In the genomic region with DNA sequence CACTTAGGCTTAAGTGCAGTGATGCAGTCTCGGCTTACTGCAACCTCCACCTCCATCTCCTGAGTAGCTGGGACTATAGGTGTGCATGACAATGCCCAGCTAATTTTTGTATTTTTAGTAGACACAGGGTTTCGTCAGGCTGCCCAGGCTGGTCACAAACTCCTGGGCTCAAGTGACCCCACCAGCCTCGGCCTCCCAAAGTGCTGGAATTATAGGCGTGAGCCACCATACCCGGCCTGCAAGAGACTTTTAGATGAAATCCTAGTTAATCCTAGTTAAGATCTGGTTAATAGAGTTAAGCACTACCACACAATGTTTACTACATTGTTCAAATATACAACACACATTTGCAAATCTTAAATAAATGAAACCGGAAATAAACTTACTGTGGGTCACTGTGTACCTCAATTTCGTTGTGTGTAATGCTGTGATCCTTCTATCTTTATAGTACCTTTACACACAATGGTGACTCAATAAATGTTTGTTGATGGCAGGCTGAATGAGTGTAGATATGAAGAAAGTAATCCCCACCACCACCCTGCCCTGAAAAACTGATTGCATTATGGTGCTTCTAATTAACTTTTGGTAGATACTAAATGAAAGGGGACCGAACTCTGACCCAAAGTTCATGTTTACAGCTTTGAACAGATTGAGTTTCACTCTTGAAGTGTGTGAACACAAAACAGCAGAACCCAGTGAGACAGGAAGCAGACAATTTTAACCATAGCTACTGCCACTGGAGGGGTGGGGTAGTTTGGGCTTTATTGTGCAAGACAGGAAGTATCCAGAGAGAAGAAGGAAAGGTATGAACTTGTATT, we compare ENCODE assay signal across 8 cellular contexts.
DNase-seq lines count a peak whose midpoint lies in the region; ATAC-seq, FAIRE-seq and TF ChIP-seq lines count a peak whose summit lies in the region.

No MANE protein-coding gene starts in this region.

- H3K4me3 ChIP-seq in colonic mucosa (no peak overlapping the region), testis (no peak overlapping the region)

- H3K4me1 ChIP-seq in colonic mucosa (peaks cover 9% of the 10 kb centered on the region), testis (peaks cover 11% of the 10 kb centered on the region)

- 88 to 93% methylated on average over 8 of the region's 8 CpGs for WGBS in testis, 2 donors

- H3K9ac ChIP-seq in colonic mucosa (ENCODE audit: low read depth in 2 of 2, low read length in 2 of 2) = no peak overlapping the region

- H3K36me3 Mint-ChIP-seq in natural killer cell = no peaks in the 10 kb centered on the region

- H3K36me3 ChIP-seq in colonic mucosa (no peaks in the 10 kb centered on the region), testis (ENCODE audit: low read depth, missing control alignments) (no peaks in the 10 kb centered on the region)

- H3K27me3 ChIP-seq in colonic mucosa (no peaks in the 10 kb centered on the region), testis (no peaks in the 10 kb centered on the region)

- H3K27ac ChIP-seq in colonic mucosa = peak overlapping the region; percentile 80
- H3K27ac ChIP-seq in testis = no peak overlapping the region

- H3K9me3 Mint-ChIP-seq in natural killer cell = no peaks in the 10 kb centered on the region

- peak overlapping the region; percentile 86 to 94 for H3K27ac Mint-ChIP-seq in natural killer cell

- no peak for TF ChIP-seq CTCF in colonic mucosa (IDR thresholded peaks at IDR 0.05)
- TF ChIP-seq CTCF in natural killer cell (IDR thresholded peaks at IDR 0.05) = no peak
- TF ChIP-seq CTCF in testis (IDR thresholded peaks at IDR 0.05) = no peak

- peaks cover 35 to 40% of the 10 kb centered on the region in 2 donors for H3K4me1 Mint-ChIP-seq in natural killer cell

- ATAC-seq in GM21367 (IDR thresholded peaks at IDR 0.05; ENCODE audit: unreplicated experiment) (peak; percentile 94), HG03571 (IDR thresholded peaks at IDR 0.05; ENCODE audit: unreplicated experiment) (peak; percentile 82), natural killer cell (peak; percentile 93 to 97 (median 97))

- DNase-seq in GDM1 (lab: John Stamatoyannopoulos, UW) (peak; percentile 41), T-helper 1 cell (peak in 4 of 5 donors; percentile 31 to 92 (median 42)), colonic mucosa (peak; percentile 76), natural killer cell (peak; percentile 44), testis (no peak), H54 (ENCODE audit: insufficient read length, low spot score) (no peak)

- peak overlapping the region; percentile 60 for H3K4me3 Mint-ChIP-seq in natural killer cell

- intact Hi-C loops in colonic mucosa (cut with DNase I) (no loop called here), natural killer cell (cut with micrococcal nuclease) (loop anchor here (2.0 to 5.0 kb wide), 5 partner anchors 41 to 192 kb away; no protein-coding TSS in a partner anchor), testis (cut with DNase I; ENCODE audit: low total_unique reads) (no loop called here)

- TF ChIP-seq POLR2A in testis (IDR thresholded peaks at IDR 0.05) = no peak
- TF ChIP-seq POLR2A in H54 (IDR thresholded peaks at IDR 0.05; ENCODE audit: low read depth, low read length) = no peak

- peaks cover 0 to 4% of the 10 kb centered on the region in 2 donors for H3K27me3 Mint-ChIP-seq in natural killer cell (ENCODE audit: low read depth in 2 of 2)

- H3K9me3 ChIP-seq in colonic mucosa (no peaks in the 10 kb centered on the region), testis (no peaks in the 10 kb centered on the region)

- FAIRE-seq in H54 (lab: Jason Lieb, UNC) = no peak

Comparison
In these comparisons a context has a peak if more than half of its experiments do, and no peak if none do; other contexts are left out.
1. DNase-seq: peak in GDM1 (single experiment), T-helper 1 cell (4 of 5), colonic mucosa (single experiment) and natural killer cell (single experiment); none in testis (single experiment) and H54 (single experiment).
2. Peak in every context shown above with its lines, with median percentiles within 50 percentile points of each other: ATAC-seq.